ENCODE assay signal across 2 cellular contexts in genomic region chr17:32886951-32887350, GRCh38. TPM values are rescaled to one million over a fixed set of nuclear protein-coding genes. Genes with fewer than 3 reads are reported as not detected.
"Had no signal": no experiment of that assay in that cellular context is flagged by ENCODE, and none has a peak within 500 bp of the region (broad histone marks: within the 10 kb centered on the region; RNA-seq: fewer than 3 reads in every experiment).

No MANE protein-coding gene starts in this region.

RNA-seq across cellular contexts. Expression of gene TMEM98, which starts 41.0 kb away (rescaled TPM):
- total RNA-seq: OCI-LY7, PC-9 had no signal
